11 cellular contexts compared by ENCODE assay signal in the genomic region with DNA sequence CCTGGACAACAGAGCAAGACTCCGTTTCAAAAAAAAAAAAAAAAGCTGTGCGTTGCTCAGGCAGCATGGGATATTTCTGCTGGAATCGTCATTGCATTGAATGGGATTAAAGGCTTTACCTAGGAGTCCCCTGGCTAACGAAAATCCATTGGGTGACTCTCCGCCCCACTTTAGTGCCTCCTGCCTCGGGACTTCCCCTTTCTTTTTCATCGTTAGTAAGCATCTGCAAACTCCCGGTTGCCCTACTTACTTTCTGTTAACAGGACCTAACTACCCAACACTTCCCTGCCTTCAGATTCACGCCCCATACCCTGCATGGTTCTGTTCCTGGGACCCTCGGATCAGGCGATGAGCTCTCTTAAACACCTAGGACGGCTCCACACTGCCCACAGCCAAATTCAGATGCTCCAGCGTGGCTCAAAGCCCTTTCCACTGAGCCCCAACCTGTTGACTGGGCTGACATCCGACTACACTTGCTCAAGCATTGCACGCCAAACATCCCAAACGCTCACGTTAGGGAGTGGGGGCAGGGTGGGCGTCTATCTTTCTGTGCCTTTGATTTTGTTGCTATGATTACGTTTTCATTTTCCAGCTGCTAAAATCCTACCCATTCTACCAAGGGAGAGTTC.
"Had no signal": no experiment of that assay in that cellular context is flagged by ENCODE, and none has a peak within 500 bp of the region (broad histone marks: within the 10 kb centered on the region; RNA-seq: fewer than 3 reads in every experiment).

No MANE protein-coding gene starts in this region.

- DNase-seq: activated CD4-positive, alpha-beta T cell treated with anti-CD3 and anti-CD28 coated beads, Interleukin-2, amount 10 ng/mL, durations not matched to agents 7 days and 5 days; activated CD4-positive, CD25-positive, alpha-beta regulatory T cell; activated T-cell treated with anti-CD3 and anti-CD28 coated beads for 4 hours; central memory CD4-positive, alpha-beta T cell; cortex of kidney; erythroblast; kidney; left ventricle myocardium inferior had no signal

- H3K9me3 ChIP-seq: pancreas had no signal

- ATAC-seq: pancreas had no signal

- H3K27ac ChIP-seq: hepatocyte, left ventricle myocardium inferior, pancreas, skin epidermis had no signal

- H3K4me3 ChIP-seq: hepatocyte, left ventricle myocardium inferior, pancreas, skin epidermis had no signal
